9 cellular contexts compared by ENCODE assay signal in the genomic region with DNA sequence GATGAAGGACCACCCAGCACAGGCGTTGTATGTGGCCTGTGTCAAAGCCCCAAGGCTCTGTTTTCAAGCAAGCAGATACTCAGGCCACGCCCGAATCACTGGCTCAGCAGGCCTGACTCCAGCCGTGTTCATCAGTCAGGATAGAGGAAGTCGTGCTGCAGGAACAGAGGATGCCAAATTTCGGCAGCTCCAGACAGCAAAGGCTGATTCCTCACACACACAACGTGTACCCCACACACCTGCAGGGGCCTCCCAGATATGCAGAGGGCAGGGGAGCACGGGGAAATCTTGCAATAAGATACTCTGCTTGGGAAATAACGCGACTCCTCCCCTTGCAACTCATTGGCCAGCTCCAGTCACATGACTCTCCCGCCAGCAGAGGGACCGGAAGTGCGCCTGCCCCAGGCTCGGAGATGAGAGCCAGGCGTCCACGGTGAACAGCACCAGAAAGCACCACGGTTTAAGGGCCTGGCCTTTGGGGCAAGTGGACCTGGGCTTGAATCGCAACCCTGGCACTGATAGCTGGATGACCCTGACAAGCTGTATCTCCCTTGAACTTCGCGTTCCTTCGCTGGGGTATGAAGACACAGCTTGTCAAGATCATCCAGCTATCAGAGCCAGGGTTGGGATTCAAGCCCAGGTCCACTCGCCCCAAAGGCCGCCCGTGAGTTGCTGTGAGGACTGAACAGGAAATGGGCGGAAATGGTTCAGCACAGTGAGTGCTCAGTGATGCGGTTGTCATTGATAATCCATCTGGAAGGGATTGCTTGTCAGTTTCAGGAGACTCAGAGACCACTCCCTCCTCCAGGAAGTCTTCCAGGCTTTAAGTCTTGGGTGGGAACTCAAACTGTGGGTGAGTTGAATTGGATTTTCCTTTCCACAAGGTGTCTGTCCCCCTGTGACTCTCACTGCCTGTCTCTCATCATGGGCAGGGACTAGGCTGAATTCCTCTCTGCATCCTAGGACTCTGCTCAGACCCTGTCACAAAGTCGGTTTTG.
DNase-seq lines count a peak whose midpoint lies in the region; ATAC-seq, FAIRE-seq and TF ChIP-seq lines count a peak whose summit lies in the region.
"Had no signal": no experiment of that assay in that cellular context is flagged by ENCODE, and none has a peak within 500 bp of the region (broad histone marks: within the 10 kb centered on the region; RNA-seq: fewer than 3 reads in every experiment).

No MANE protein-coding gene starts in this region.

- no peak for TF ChIP-seq CTCF in A549 (IDR thresholded peaks at IDR 0.05)

- no peak overlapping the region for H3K4me3 Mint-ChIP-seq in activated T-cell treated with anti-CD3 and anti-CD28 coated beads, Interleukin-2, amount 50 U/mL, for 4 hours
- H3K4me3 Mint-ChIP-seq: CD4-positive, alpha-beta T cell had no signal

- DNase-seq in A549 (ENCODE audit: low read depth in 1 of 2, low spot score in 1 of 2): no peak
- DNase-seq in Kasumi-1 (lab: John Stamatoyannopoulos, UW): peak; percentile 77 to 87
- DNase-seq in activated T-cell treated with anti-CD3 and anti-CD28 coated beads, Interleukin-2, amount 50 U/mL, for 4 hours: peak; percentile 5
- DNase-seq in iris pigment epithelial cell (ENCODE audit: low read depth): peak; percentile 35
- DNase-seq in stimulated activated CD4-positive, alpha-beta T cell treated with anti-CD3 and anti-CD28 coated beads, Interleukin-1b, Interleukin-23, amount 100 ng/mL, for 48 hours: no peak
- no peak for DNase-seq in glomerular visceral epithelial cell (ENCODE audit: extremely low spot score)

- TF ChIP-seq POLR2A in A549 (IDR thresholded peaks at IDR 0.05; ENCODE audit: low read length): no peak

- CTCF ChIA-PET in A549 (lab: Yijun Ruan, JAX): interaction anchor here (1.1 to 1.5 kb wide), 2 partner anchors 90 to 288 kb away, joined by 3 to 4 read pairs; no protein-coding TSS in a partner anchor

- TF ChIP-seq EP300 in A549 (IDR thresholded peaks at IDR 0.05): no peak

- POLR2A ChIA-PET in A549 (lab: Yijun Ruan, JAX): no interaction called here

- no peaks in the 10 kb centered on the region for H3K4me1 ChIP-seq in A549

- no peak for TF ChIP-seq RAD21 in A549 (conservative IDR thresholded peaks at IDR 0.05 in 1 of 2, IDR thresholded peaks at IDR 0.05 in 1 of 2)

- H3K4me3 ChIP-seq in A549: no peak overlapping the region

- WGBS in A549 (ENCODE audit: missing lambda C conversion rate): 89% methylated on average over 27 of the region's 27 CpGs

- no peak for ATAC-seq in A549
- peak in 1 of 2 donors; percentile 18 for ATAC-seq in activated T-cell treated with anti-CD3 and anti-CD28 coated beads, Interleukin-2, amount 50 U/mL, for 4 hours
- ATAC-seq in HG02759 (IDR thresholded peaks at IDR 0.05; ENCODE audit: unreplicated experiment): no peak
- no peak for ATAC-seq in HG02571 (IDR thresholded peaks at IDR 0.05; ENCODE audit: unreplicated experiment)

- peaks cover 4% of the 10 kb centered on the region for H3K9me3 Mint-ChIP-seq in activated T-cell treated with anti-CD3 and anti-CD28 coated beads, Interleukin-2, amount 50 U/mL, for 4 hours
- H3K9me3 Mint-ChIP-seq: CD4-positive, alpha-beta T cell had no signal

- no peaks in the 10 kb centered on the region for H3K27me3 Mint-ChIP-seq in activated T-cell treated with anti-CD3 and anti-CD28 coated beads, Interleukin-2, amount 50 U/mL, for 4 hours (ENCODE audit: low read depth)
- H3K27me3 Mint-ChIP-seq: CD4-positive, alpha-beta T cell had no signal

- no peak overlapping the region for H3K4me2 ChIP-seq in A549

- H3K9me3 ChIP-seq in A549: peaks cover 2% of the 10 kb centered on the region; the same call in 2 of the 3 replicates

- no peak for FAIRE-seq in A549 (lab: Jason Lieb, UNC)

- H3K27ac ChIP-seq in A549: 0 out of 6 replicates have a peak overlapping the region, but pooled peaks of 1 of the 2 experiments have one; percentile 60

- H3K36me3 Mint-ChIP-seq in activated T-cell treated with anti-CD3 and anti-CD28 coated beads, Interleukin-2, amount 50 U/mL, for 4 hours (ENCODE audit: insufficient read depth): no peaks in the 10 kb centered on the region

- H3K4me1 Mint-ChIP-seq in activated T-cell treated with anti-CD3 and anti-CD28 coated beads, Interleukin-2, amount 50 U/mL, for 4 hours (ENCODE audit: low read depth): no peaks in the 10 kb centered on the region

TF ChIP-seq in A549, 52 proteins besides CTCF, POLR2A, EP300 and RAD21:
- TF ChIP-seq ZFP36 (IDR thresholded peaks at IDR 0.05; ENCODE audit: borderline replicate concordance, partially characterized antibody) (peak; percentile 68), MAFK (IDR thresholded peaks at IDR 0.05; ENCODE audit: partially characterized antibody) (peak; percentile 47), FOSB (CRISPR knock-in tag; IDR thresholded peaks at IDR 0.05) (no peak), TP53 (CRISPR knock-in tag; IDR thresholded peaks at IDR 0.05) (no peak), TFCP2L1 (CRISPR knock-in tag; IDR thresholded peaks at IDR 0.05) (no peak), HMGXB4 (CRISPR knock-in tag; IDR thresholded peaks at IDR 0.05; ENCODE audit: borderline replicate concordance) (no peak), RCOR1 (IDR thresholded peaks at IDR 0.05; ENCODE audit: low read depth, low read length) (no peak), MAZ (IDR thresholded peaks at IDR 0.05; ENCODE audit: borderline replicate concordance, low read depth, low read length) (no peak)
- TF ChIP-seq, protein P1, sequence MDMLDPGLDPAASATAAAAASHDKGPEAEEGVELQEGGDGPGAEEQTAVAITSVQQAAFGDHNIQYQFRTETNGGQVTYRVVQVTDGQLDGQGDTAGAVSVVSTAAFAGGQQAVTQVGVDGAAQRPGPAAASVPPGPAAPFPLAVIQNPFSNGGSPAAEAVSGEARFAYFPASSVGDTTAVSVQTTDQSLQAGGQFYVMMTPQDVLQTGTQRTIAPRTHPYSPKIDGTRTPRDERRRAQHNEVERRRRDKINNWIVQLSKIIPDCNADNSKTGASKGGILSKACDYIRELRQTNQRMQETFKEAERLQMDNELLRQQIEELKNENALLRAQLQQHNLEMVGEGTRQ (IDR thresholded peaks at IDR 0.05): peak; percentile 45; the same call in 1 of the 2 replicates

Comparison
In these comparisons a context has a peak if more than half of its experiments do, and no peak if none do; other contexts are left out.
1. DNase-seq: peak in Kasumi-1 (2 of 2), activated T-cell treated with anti-CD3 and anti-CD28 coated beads, Interleukin-2, amount 50 U/mL, for 4 hours (single experiment) and iris pigment epithelial cell (single experiment); none in A549 (0 of 2), stimulated activated CD4-positive, alpha-beta T cell treated with anti-CD3 and anti-CD28 coated beads, Interleukin-1b, Interleukin-23, amount 100 ng/mL, for 48 hours (single experiment) and glomerular visceral epithelial cell (single experiment).